ENCODE assay signal across 8 cellular contexts in genomic region chr13:46341112-46341711, GRCh38. TPM values are rescaled to one million over a fixed set of nuclear protein-coding genes. Genes with fewer than 3 reads are reported as not detected.
DNase-seq lines count a peak whose midpoint lies in the region; ATAC-seq lines count a peak whose summit lies in the region.

No MANE protein-coding gene starts in this region.

- POLR2A ChIA-PET in CD4-positive, alpha-beta memory T cell (lab: Charles Lee; ENCODE audit: partially characterized antibody), result no interaction called here

- H3K27me3 ChIP-seq in CD4-positive, alpha-beta memory T cell (ENCODE audit: insufficient read depth, low read length), result no peaks in the 10 kb centered on the region

- H3K4me3 ChIP-seq in CD4-positive, alpha-beta memory T cell (ENCODE audit: low read length in 2 of 2), result no peak overlapping the region

- no peak overlapping the region for H3K4me3 Mint-ChIP-seq in central memory CD8-positive, alpha-beta T cell
- H3K4me3 Mint-ChIP-seq in CD4-positive, alpha-beta memory T cell, result no peak overlapping the region
- H3K4me3 Mint-ChIP-seq in immature natural killer cell, result no peak overlapping the region

- peaks cover 6% of the 10 kb centered on the region for H3K9me3 Mint-ChIP-seq in central memory CD8-positive, alpha-beta T cell
- peaks cover 0 to 9% (median 3%) of the 10 kb centered on the region in 8 donors for H3K9me3 Mint-ChIP-seq in CD4-positive, alpha-beta memory T cell
- peaks cover 0 to 6% (median 2%) of the 10 kb centered on the region in 6 donors for H3K9me3 Mint-ChIP-seq in immature natural killer cell

- peak; percentile 58 for ATAC-seq in GM21367 (IDR thresholded peaks at IDR 0.05; ENCODE audit: unreplicated experiment)
- peak; percentile 43 for ATAC-seq in central memory CD8-positive, alpha-beta T cell (replicated peaks; ENCODE audit: extremely low read depth, poor library complexity, severe bottlenecking)

- no peaks in the 10 kb centered on the region for H3K27me3 Mint-ChIP-seq in central memory CD8-positive, alpha-beta T cell
- H3K27me3 Mint-ChIP-seq in CD4-positive, alpha-beta memory T cell, result peaks cover under 1 to 2% of the 10 kb centered on the region in 2 donors
- H3K27me3 Mint-ChIP-seq in immature natural killer cell (ENCODE audit: low read depth in 3 of 3), result peaks cover 0 to 4% (median 4%) of the 10 kb centered on the region in 3 donors

- peak; percentile 74 for DNase-seq in Daoy (ENCODE audit: low read depth)
- peak; percentile 47 for DNase-seq in Kasumi-1 (lab: John Stamatoyannopoulos, UW)
- DNase-seq in central memory CD8-positive, alpha-beta T cell (ENCODE audit: low spot score in 2 of 2), result no peak
- peak; percentile 16 for DNase-seq in stimulated activated naive CD4-positive, alpha-beta T cell treated with Interleukin-2 at 50 U/mL for 16 hours (lab: John Stamatoyannopoulos, UW)
- no peak for DNase-seq in CD4-positive, alpha-beta memory T cell
- DNase-seq in UCSD-AML1 (lab: John Stamatoyannopoulos, UW; ENCODE audit: unreplicated experiment), result no peak
- DNase-seq in immature natural killer cell, result no peak

- intact Hi-C loops in CD4-positive, alpha-beta memory T cell (cut with micrococcal nuclease), result no loop called here

- peaks cover 10% of the 10 kb centered on the region for H3K4me1 Mint-ChIP-seq in central memory CD8-positive, alpha-beta T cell
- H3K4me1 Mint-ChIP-seq in CD4-positive, alpha-beta memory T cell, result peaks cover 7 to 15% (median 11%) of the 10 kb centered on the region in 4 donors
- H3K4me1 Mint-ChIP-seq in immature natural killer cell, result peaks cover 0 to 6% of the 10 kb centered on the region in 2 donors

- CTCF ChIA-PET in CD4-positive, alpha-beta memory T cell (lab: Charles Lee; ENCODE audit: partially characterized antibody), result no interaction called here

- H3K4me1 ChIP-seq in CD4-positive, alpha-beta memory T cell (ENCODE audit: insufficient read depth, low read length), result peaks cover 9% of the 10 kb centered on the region

- H3K27ac ChIP-seq in CD4-positive, alpha-beta memory T cell (ENCODE audit: low read depth, low read length), result no peak overlapping the region

- H3K36me3 Mint-ChIP-seq in central memory CD8-positive, alpha-beta T cell (ENCODE audit: insufficient read depth), result peaks cover 2% of the 10 kb centered on the region
- peaks cover 0 to 4% of the 10 kb centered on the region in 2 donors for H3K36me3 Mint-ChIP-seq in CD4-positive, alpha-beta memory T cell
- peaks cover 4 to 5% (median 4%) of the 10 kb centered on the region in 3 donors for H3K36me3 Mint-ChIP-seq in immature natural killer cell

- H3K36me3 ChIP-seq in CD4-positive, alpha-beta memory T cell (ENCODE audit: insufficient read depth, low read length), result no peaks in the 10 kb centered on the region

- H3K9me3 ChIP-seq in CD4-positive, alpha-beta memory T cell (ENCODE audit: control insufficient read depth in 1 of 2, low read length in 2 of 2), result no peaks in the 10 kb centered on the region

- peak overlapping the region; percentile 60 for H3K27ac Mint-ChIP-seq in central memory CD8-positive, alpha-beta T cell (ENCODE audit: low read depth)
- peak overlapping the region in 2 of 7 donors; percentile 24 to 65 for H3K27ac Mint-ChIP-seq in CD4-positive, alpha-beta memory T cell
- H3K27ac Mint-ChIP-seq in immature natural killer cell, result peak overlapping the region in 1 of 6 donors; percentile 20

RNA-seq across cellular contexts. Expression of gene RUBCNL, which starts 45.8 kb away (rescaled TPM):
- not detected in 2 replicates for total RNA-seq in Daoy (2014; rRNA removed; shearing (Covaris generic))
- total RNA-seq in CD4-positive, alpha-beta memory T cell, result not detected
- polyA plus RNA-seq in CD4-positive, alpha-beta memory T cell, result under 1 TPM; 0.30 to 0.60 TPM
- polyA plus RNA-seq in immature natural killer cell, result under 1 TPM in 1 of 3 donors, not detected in 2; 0.57 TPM

Comparison
In these comparisons a context has a peak if more than half of its experiments do, and no peak if none do; other contexts are left out.
1. DNase-seq: peak in Daoy (single experiment), Kasumi-1 (2 of 2) and stimulated activated naive CD4-positive, alpha-beta T cell treated with Interleukin-2 at 50 U/mL for 16 hours (single experiment); none in central memory CD8-positive, alpha-beta T cell (0 of 2), CD4-positive, alpha-beta memory T cell (0 of 5), UCSD-AML1 (single experiment) and immature natural killer cell (0 of 3).